Comparison of ENCODE assay signal across 8 cellular contexts in genomic region chr17:65560628-65561371, GRCh38. TPM values are rescaled to one million over a fixed set of nuclear protein-coding genes. Genes with fewer than 3 reads are reported as not detected.
DNase-seq lines count a peak whose midpoint lies in the region; ATAC-seq and TF ChIP-seq lines count a peak whose summit lies in the region.

No MANE protein-coding gene starts in this region.

- H3K4me1 ChIP-seq in right cardiac atrium (ENCODE audit: control insufficient read depth, insufficient read depth, low read length) (peaks cover 3% of the 10 kb centered on the region), psoas muscle (peaks cover 36% of the 10 kb centered on the region), upper lobe of left lung (peaks cover 8 to 43% (median 16%) of the 10 kb centered on the region in 4 donors)

- TF ChIP-seq EP300 in upper lobe of left lung (IDR thresholded peaks at IDR 0.05): no peak

- H3K4me3 ChIP-seq in NB4 (ENCODE audit: low read depth, low read length) (no peak overlapping the region), right cardiac atrium (ENCODE audit: low read length) (peak overlapping the region; percentile 100), psoas muscle (no peak overlapping the region), upper lobe of left lung (peak overlapping the region in 1 of 4 donors; percentile 79)

- H3K36me3 Mint-ChIP-seq in T-helper 17 cell (ENCODE audit: low read depth): no peaks in the 10 kb centered on the region

- intact Hi-C loops in right cardiac atrium (cut with DNase I) (no loop called here), psoas muscle (cut with DNase I) (loop anchor here in 1 of 2 donors (10.0 kb wide), 2 partner anchors 194 to 224 kb away; no protein-coding TSS in a partner anchor)

- peak; percentile 45 for ATAC-seq in GM21529 (IDR thresholded peaks at IDR 0.05; ENCODE audit: unreplicated experiment)
- ATAC-seq in T-helper 17 cell: peak; percentile 63
- ATAC-seq in right cardiac atrium: peak; percentile 53 to 58
- ATAC-seq in psoas muscle: peak; percentile 50 to 53 (median 52)
- peak; percentile 56 to 57 for ATAC-seq in upper lobe of left lung (ENCODE audit: low FRiP score in 2 of 2)

- H3K9me3 ChIP-seq in T-helper 17 cell (ENCODE audit: control insufficient read depth, low read length, poor library complexity, severe bottlenecking): no peaks in the 10 kb centered on the region
- no peaks in the 10 kb centered on the region for H3K9me3 ChIP-seq in right cardiac atrium (ENCODE audit: control insufficient read depth, low read length)
- H3K9me3 ChIP-seq in psoas muscle: no peaks in the 10 kb centered on the region
- no peaks in the 10 kb centered on the region for H3K9me3 ChIP-seq in upper lobe of left lung

- H3K27me3 ChIP-seq in right cardiac atrium (ENCODE audit: control insufficient read depth, insufficient read depth): no peaks in the 10 kb centered on the region
- H3K27me3 ChIP-seq in psoas muscle (ENCODE audit: insufficient read depth in 3 of 3, low read length in 2 of 3): no peaks in the 10 kb centered on the region
- H3K27me3 ChIP-seq in upper lobe of left lung: peaks cover 0 to 7% (median 0%) of the 10 kb centered on the region in 4 donors

- TF ChIP-seq CTCF in NB4 (IDR thresholded peaks at IDR 0.05; ENCODE audit: low read depth, low read length) (no peak), psoas muscle (IDR thresholded peaks at IDR 0.05) (no peak), upper lobe of left lung (IDR thresholded peaks at IDR 0.05) (no peak)

- WGBS in right cardiac atrium: under 1% methylated on average over 105 of the region's 106 CpGs
- whole genome bisulfite sequencing in psoas muscle, 3 donors: 0 to 1% (median 0%) methylated on average over 58 to 105 of the region's 106 CpGs
- 2 to 4% methylated on average over 5 to 13 of the region's 106 CpGs for WGBS in upper lobe of left lung, 2 donors

- DNase-seq in C1 segment of cervical spinal cord (lab: John Stamatoyannopoulos, UW): peak in 12 of 14 donors; percentile 34 to 80 (median 68)
- DNase-seq in NB4 (ENCODE audit: low read depth): peak; percentile 54
- DNase-seq in T-helper 17 cell: peak; percentile 60 to 73 (median 61)
- DNase-seq in anterior cingulate cortex (lab: John Stamatoyannopoulos, UW): peak in 55 of 58 donors; percentile 21 to 82 (median 65)
- DNase-seq in right cardiac atrium: peak; percentile 88 to 95 (median 92)
- DNase-seq in psoas muscle: peak; percentile 90 to 94
- DNase-seq in upper lobe of left lung: peak; percentile 88 to 95

- H3K36me3 ChIP-seq in psoas muscle (ENCODE audit: insufficient read depth in 1 of 2, low read depth in 1 of 2): peaks cover 0 to 7% of the 10 kb centered on the region in 2 donors
- peaks cover 0 to 3% (median 0%) of the 10 kb centered on the region in 4 donors for H3K36me3 ChIP-seq in upper lobe of left lung

- H3K27ac ChIP-seq in right cardiac atrium (ENCODE audit: low read length): peak overlapping the region; percentile 94
- no peak overlapping the region for H3K27ac ChIP-seq in psoas muscle
- H3K27ac ChIP-seq in upper lobe of left lung: peak overlapping the region in 2 of 4 donors; percentile 96 to 97

- peaks cover 23% of the 10 kb centered on the region for H3K4me1 Mint-ChIP-seq in T-helper 17 cell

- no peak overlapping the region for H3K4me3 Mint-ChIP-seq in T-helper 17 cell

- TF ChIP-seq POLR2A in NB4 (IDR thresholded peaks at IDR 0.05; ENCODE audit: extremely low read depth, insufficient read length): no peak
- TF ChIP-seq POLR2A in upper lobe of left lung (IDR thresholded peaks at IDR 0.05): peak in 2 of 4 donors; percentile 30 to 70

- no peaks in the 10 kb centered on the region for H3K27me3 Mint-ChIP-seq in T-helper 17 cell

- H3K27ac Mint-ChIP-seq in T-helper 17 cell: peak overlapping the region; percentile 32

RNA-seq across cellular contexts. Expression of gene AXIN2, which starts 0.6 kb away (rescaled TPM):
- total RNA-seq in T-helper 17 cell: 10 to 100 TPM; 28.4 to 31.6 TPM
- 10 to 100 TPM; 26.0 to 31.1 (median 29.0) TPM for total RNA-seq in right cardiac atrium
- polyA plus RNA-seq in right cardiac atrium: 8.9 TPM
- total RNA-seq in psoas muscle: 10 to 100 TPM in 2 of 4 donors, 1 to 10 TPM in 2; 6.0 to 19.1 (median 10.0) TPM
- polyA plus RNA-seq in psoas muscle: 10 to 100 TPM in 1 of 3 donors, 1 to 10 TPM in 1, under 1 TPM in 1; 0.72 to 10.8 (median 8.0) TPM
- 100 to 1,000 TPM in 1 of 6 donors, 10 to 100 TPM in 5; 48.0 to 135 (median 68.9) TPM for total RNA-seq in upper lobe of left lung
